ENCODE assay signal across 8 cellular contexts in the genomic region with DNA sequence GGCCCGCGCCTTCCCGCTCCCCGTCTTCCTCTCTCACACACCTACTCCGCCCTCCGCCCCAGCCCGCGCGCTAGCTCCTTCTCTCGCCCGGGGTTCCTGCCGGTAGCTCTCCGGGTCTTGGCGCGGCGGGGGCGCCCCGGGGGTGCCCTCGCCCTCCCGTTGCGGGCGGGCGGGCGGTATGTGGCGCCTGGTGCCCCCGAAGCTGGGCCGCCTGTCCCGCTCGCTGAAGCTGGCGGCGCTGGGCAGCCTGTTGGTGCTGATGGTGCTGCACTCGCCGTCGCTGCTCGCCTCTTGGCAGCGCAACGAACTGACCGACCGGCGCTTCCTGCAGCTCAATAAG. TPM values are rescaled to one million over a fixed set of nuclear protein-coding genes. Genes with fewer than 3 reads are reported as not detected.
DNase-seq lines count a peak whose midpoint lies in the region; ATAC-seq and TF ChIP-seq lines count a peak whose summit lies in the region.

No MANE protein-coding gene starts in this region.

- H3K79me2 ChIP-seq in GM23338 (replicated peaks; ENCODE audit: insufficient read depth) = peaks cover 42% of the 10 kb centered on the region

- H3K4me1 Mint-ChIP-seq in GM23338 (peaks cover 34% of the 10 kb centered on the region), progenitor cell of endocrine pancreas (ENCODE audit: low read depth) (peaks cover 19% of the 10 kb centered on the region)

- H3K9me3 Mint-ChIP-seq in GM23338 = no peaks in the 10 kb centered on the region; the same call in 2 of the 3 replicates
- H3K9me3 Mint-ChIP-seq in progenitor cell of endocrine pancreas (ENCODE audit: low read depth) = no peaks in the 10 kb centered on the region

- peak overlapping the region; percentile 91 for H3K4me3 ChIP-seq in GM23338

- H4K20me1 ChIP-seq in GM23338 (replicated peaks; ENCODE audit: insufficient read depth) = peaks cover 9% of the 10 kb centered on the region; the same call in 1 of the 2 replicates

- H3K36me3 Mint-ChIP-seq in GM23338 (ENCODE audit: low read depth) (peaks cover 4% of the 10 kb centered on the region; the same call in 1 of the 3 replicates), progenitor cell of endocrine pancreas (ENCODE audit: insufficient read depth) (no peaks in the 10 kb centered on the region)

- H3K36me3 ChIP-seq in GM23338 (ENCODE audit: insufficient read depth) = no peaks in the 10 kb centered on the region

- peaks cover 24% of the 10 kb centered on the region for H3K4me1 ChIP-seq in GM23338 (ENCODE audit: insufficient read depth)
- peaks cover 25% of the 10 kb centered on the region for H3K4me1 ChIP-seq in foreskin keratinocyte

- H3K27ac Mint-ChIP-seq in GM23338 (peak overlapping the region; percentile 80), progenitor cell of endocrine pancreas (peak overlapping the region; percentile 99)

- TF ChIP-seq CTCF in GM23338 (conservative IDR thresholded peaks at IDR 0.05; ENCODE audit: low read depth in 2 of 2) = no peak
- TF ChIP-seq CTCF in VCaP (conservative IDR thresholded peaks at IDR 0.05) = no peak
- TF ChIP-seq CTCF in foreskin keratinocyte (conservative IDR thresholded peaks at IDR 0.05) = no peak
- no peak for TF ChIP-seq CTCF in progenitor cell of endocrine pancreas (IDR thresholded peaks at IDR 0.05; ENCODE audit: unreplicated experiment)

- H3K27me3 Mint-ChIP-seq in GM23338 (ENCODE audit: insufficient read depth, low read depth, poor library complexity) (peaks cover 11% of the 10 kb centered on the region), progenitor cell of endocrine pancreas (no peaks in the 10 kb centered on the region)

- no peak overlapping the region; the same call in 1 of the 2 replicates for H2AFZ ChIP-seq in GM23338

- ATAC-seq in GM23338 (peak; percentile 19), foreskin keratinocyte (peak; percentile 24), GM21390 (IDR thresholded peaks at IDR 0.05; ENCODE audit: unreplicated experiment) (no peak), GM18909 (IDR thresholded peaks at IDR 0.05; ENCODE audit: poor library complexity, unreplicated experiment) (no peak)

- H3K27ac ChIP-seq in GM23338 (ENCODE audit: low read depth) (peak overlapping the region; percentile 90; the same call in 1 of the 2 replicates), VCaP (peak overlapping the region; percentile 88), foreskin keratinocyte (peak overlapping the region; percentile 82)

- no peaks in the 10 kb centered on the region for H3K9me2 ChIP-seq in GM23338 (ENCODE audit: insufficient read depth)

- H3K27me3 ChIP-seq in GM23338 (ENCODE audit: insufficient read depth) = no peaks in the 10 kb centered on the region
- H3K27me3 ChIP-seq in foreskin keratinocyte = no peaks in the 10 kb centered on the region

- no peak for DNase-seq in GM23338 (ENCODE audit: low spot score)
- DNase-seq in foreskin keratinocyte = no peak
- DNase-seq in progenitor cell of endocrine pancreas (ENCODE audit: low spot score, unreplicated experiment) = no peak
- no peak for DNase-seq in NCI-H2196 (lab: John Stamatoyannopoulos, UW; ENCODE audit: unreplicated experiment)
- no peak for DNase-seq in retina

- H3K4me3 Mint-ChIP-seq in GM23338 (peak overlapping the region; percentile 94), progenitor cell of endocrine pancreas (ENCODE audit: low read depth) (peak overlapping the region; percentile 90)

- H3F3A ChIP-seq in GM23338 (replicated peaks; ENCODE audit: low read depth) = no peaks in the 10 kb centered on the region

- peak overlapping the region; percentile 88 for H3K4me2 ChIP-seq in GM23338

TF ChIP-seq in GM23338, 12 proteins besides CTCF, POLR2A, EP300 and RAD21 (continues in another document):
- TF ChIP-seq ZNF114 (CRISPR knock-in tag; IDR thresholded peaks at IDR 0.05) (no peak), JUNB (IDR thresholded peaks at IDR 0.05; ENCODE audit: unreplicated experiment) (no peak), STAT1 (IDR thresholded peaks at IDR 0.05; ENCODE audit: unreplicated experiment) (no peak), CREB1 (CRISPR knock-in tag; IDR thresholded peaks at IDR 0.05; ENCODE audit: low read depth) (no peak), NANOG (IDR thresholded peaks at IDR 0.05; ENCODE audit: borderline replicate concordance) (no peak)
- TF ChIP-seq, protein P1, sequence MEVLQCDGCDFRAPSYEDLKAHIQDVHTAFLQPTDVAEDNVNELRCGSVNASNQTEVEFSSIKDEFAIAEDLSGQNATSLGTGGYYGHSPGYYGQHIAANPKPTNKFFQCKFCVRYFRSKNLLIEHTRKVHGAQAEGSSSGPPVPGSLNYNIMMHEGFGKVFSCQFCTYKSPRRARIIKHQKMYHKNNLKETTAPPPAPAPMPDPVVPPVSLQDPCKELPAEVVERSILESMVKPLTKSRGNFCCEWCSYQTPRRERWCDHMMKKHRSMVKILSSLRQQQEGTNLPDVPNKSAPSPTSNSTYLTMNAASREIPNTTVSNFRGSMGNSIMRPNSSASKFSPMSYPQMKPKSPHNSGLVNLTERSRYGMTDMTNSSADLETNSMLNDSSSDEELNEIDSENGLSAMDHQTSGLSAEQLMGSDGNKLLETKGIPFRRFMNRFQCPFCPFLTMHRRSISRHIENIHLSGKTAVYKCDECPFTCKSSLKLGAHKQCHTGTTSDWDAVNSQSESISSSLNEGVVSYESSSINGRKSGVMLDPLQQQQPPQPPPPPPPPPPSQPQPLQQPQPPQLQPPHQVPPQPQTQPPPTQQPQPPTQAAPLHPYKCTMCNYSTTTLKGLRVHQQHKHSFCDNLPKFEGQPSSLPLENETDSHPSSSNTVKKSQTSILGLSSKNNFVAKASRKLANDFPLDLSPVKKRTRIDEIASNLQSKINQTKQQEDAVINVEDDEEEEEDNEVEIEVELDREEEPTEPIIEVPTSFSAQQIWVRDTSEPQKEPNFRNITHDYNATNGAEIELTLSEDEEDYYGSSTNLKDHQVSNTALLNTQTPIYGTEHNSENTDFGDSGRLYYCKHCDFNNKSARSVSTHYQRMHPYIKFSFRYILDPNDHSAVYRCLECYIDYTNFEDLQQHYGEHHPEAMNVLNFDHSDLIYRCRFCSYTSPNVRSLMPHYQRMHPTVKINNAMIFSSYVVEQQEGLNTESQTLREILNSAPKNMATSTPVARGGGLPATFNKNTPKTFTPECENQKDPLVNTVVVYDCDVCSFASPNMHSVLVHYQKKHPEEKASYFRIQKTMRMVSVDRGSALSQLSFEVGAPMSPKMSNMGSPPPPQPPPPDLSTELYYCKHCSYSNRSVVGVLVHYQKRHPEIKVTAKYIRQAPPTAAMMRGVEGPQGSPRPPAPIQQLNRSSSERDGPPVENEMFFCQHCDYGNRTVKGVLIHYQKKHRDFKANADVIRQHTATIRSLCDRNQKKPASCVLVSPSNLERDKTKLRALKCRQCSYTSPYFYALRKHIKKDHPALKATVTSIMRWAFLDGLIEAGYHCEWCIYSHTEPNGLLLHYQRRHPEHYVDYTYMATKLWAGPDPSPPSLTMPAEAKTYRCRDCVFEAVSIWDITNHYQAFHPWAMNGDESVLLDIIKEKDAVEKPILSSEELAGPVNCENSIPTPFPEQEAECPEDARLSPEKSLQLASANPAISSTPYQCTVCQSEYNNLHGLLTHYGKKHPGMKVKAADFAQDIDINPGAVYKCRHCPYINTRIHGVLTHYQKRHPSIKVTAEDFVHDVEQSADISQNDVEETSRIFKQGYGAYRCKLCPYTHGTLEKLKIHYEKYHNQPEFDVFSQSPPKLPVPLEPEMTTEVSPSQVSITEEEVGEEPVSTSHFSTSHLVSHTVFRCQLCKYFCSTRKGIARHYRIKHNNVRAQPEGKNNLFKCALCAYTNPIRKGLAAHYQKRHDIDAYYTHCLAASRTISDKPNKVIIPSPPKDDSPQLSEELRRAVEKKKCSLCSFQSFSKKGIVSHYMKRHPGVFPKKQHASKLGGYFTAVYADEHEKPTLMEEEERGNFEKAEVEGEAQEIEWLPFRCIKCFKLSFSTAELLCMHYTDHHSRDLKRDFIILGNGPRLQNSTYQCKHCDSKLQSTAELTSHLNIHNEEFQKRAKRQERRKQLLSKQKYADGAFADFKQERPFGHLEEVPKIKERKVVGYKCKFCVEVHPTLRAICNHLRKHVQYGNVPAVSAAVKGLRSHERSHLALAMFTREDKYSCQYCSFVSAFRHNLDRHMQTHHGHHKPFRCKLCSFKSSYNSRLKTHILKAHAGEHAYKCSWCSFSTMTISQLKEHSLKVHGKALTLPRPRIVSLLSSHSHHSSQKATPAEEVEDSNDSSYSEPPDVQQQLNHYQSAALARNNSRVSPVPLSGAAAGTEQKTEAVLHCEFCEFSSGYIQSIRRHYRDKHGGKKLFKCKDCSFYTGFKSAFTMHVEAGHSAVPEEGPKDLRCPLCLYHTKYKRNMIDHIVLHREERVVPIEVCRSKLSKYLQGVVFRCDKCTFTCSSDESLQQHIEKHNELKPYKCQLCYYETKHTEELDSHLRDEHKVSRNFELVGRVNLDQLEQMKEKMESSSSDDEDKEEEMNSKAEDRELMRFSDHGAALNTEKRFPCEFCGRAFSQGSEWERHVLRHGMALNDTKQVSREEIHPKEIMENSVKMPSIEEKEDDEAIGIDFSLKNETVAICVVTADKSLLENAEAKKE (CRISPR knock-in tag; IDR thresholded peaks at IDR 0.05) = no peak
- TF ChIP-seq, protein P2, sequence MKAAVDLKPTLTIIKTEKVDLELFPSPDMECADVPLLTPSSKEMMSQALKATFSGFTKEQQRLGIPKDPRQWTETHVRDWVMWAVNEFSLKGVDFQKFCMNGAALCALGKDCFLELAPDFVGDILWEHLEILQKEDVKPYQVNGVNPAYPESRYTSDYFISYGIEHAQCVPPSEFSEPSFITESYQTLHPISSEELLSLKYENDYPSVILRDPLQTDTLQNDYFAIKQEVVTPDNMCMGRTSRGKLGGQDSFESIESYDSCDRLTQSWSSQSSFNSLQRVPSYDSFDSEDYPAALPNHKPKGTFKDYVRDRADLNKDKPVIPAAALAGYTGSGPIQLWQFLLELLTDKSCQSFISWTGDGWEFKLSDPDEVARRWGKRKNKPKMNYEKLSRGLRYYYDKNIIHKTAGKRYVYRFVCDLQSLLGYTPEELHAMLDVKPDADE (IDR thresholded peaks at IDR 0.05) = no peak

RNA-seq across cellular contexts. Expression of a gene that starts 0.5 kb away (rescaled TPM):
- total RNA-seq in GM23338 (2014; rRNA removed; shearing (Covaris generic)) = 38.5 and 44.8 TPM in 2 replicates
- polyA plus RNA-seq in GM23338 (2016; fragmentation: Nextera tagmentation; extraction: Ambion mirVana) (15.8 and 19.0 TPM in 2 replicates), foreskin keratinocyte (4.0 and 5.8 TPM in 2 replicates)
- total RNA-seq in foreskin keratinocyte (11.9 and 13.4 TPM in 2 replicates), progenitor cell of endocrine pancreas (35.4 and 37.0 TPM in 2 replicates)

Comparison
In these comparisons a context has a peak if more than half of its experiments do, and no peak if none do; other contexts are left out.
1. ATAC-seq: peak in GM23338 (single experiment) and foreskin keratinocyte (single experiment); none in GM21390 (single experiment) and GM18909 (single experiment).
2. Peak in every context shown above with its lines, with median percentiles within 50 percentile points of each other: H3K27ac ChIP-seq.